In the genomic region with DNA sequence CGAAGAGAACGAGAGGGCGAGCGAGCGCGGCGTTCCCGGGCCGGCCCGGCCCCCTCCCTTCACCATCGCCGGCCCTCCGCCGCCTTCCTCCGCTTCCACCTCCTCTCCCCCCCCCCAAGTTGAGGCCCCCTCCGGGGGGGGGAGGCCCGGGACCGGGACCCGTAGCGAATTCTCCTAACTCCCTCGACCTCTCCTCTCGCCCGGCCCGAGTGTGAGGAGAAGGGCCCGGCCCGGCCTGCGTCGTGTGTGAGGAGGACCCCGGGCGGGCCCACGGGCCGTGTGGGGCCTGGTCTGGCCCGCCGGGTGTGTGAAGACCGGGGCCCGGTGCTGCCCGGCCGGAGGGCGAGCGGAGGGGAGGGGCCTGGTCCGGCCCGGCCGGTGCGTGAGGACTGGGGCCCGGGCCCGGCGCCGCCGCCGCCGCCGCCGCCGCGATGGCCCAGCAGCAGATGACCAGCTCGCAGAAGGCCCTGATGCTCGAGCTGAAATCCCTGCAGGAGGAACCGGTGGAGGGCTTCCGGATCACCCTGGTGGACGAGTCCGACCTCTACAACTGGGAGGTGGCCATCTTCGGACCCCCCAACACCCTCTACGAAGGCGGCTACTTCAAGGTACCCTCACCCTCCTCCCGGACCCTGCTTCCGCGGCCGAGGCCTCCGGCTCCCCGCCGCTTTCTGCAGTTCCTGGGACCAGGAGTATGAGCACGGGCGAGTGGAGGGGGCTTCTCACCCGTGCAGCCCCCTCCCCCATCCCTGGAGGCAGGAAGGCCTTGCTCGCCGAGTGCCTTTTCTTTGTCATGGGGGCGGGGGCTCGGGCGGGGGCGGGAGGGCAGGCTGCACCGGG, we compare ENCODE assay signal across 8 cellular contexts. TPM values are rescaled to one million over a fixed set of nuclear protein-coding genes. Genes with fewer than 3 reads are reported as not detected.
DNase-seq lines count a peak whose midpoint lies in the region; ATAC-seq and TF ChIP-seq lines count a peak whose summit lies in the region.

No MANE protein-coding gene starts in this region.

- intact Hi-C loops in left colon (cut with DNase I, micrococcal nuclease) = no loop called here

- peak; percentile 13 for ATAC-seq in left colon

- peak overlapping the region; percentile 75 for H3K4me3 ChIP-seq in choroid plexus epithelial cell (ENCODE audit: low read depth, low read length)

- DNase-seq in NCI-H1417 (lab: John Stamatoyannopoulos, UW) (peak; percentile 33 to 83 (median 79)), NCI-H1417 treated with DMSO at 0.1 percent for 48 hours (lab: John Stamatoyannopoulos, UW) (no peak), HCEC 1CT (peak; percentile 77), NAMALWA (ENCODE audit: low spot score) (peak; percentile 73), choroid plexus epithelial cell (ENCODE audit: low read depth) (peak; percentile 78), left colon (peak; percentile 54 to 59)
- DNase-seq in activated CD4-positive, alpha-beta T cell treated with anti-CD3 and anti-CD28 coated beads for 24 hours (ENCODE audit: low read depth in 2 of 2) = peak; percentile 22 to 40
- peak; percentile 51 for DNase-seq in stimulated activated CD4-positive, alpha-beta T cell treated with anti-CD3 and anti-CD28 coated beads, Interleukin-1b, Interleukin-23, amount 100 ng/mL, for 48 hours

- peak; percentile 48 for TF ChIP-seq CTCF in choroid plexus epithelial cell (conservative IDR thresholded peaks at IDR 0.05; ENCODE audit: low read depth, low read length)

RNA-seq across cellular contexts. Expression of a gene that starts 0.6 kb away (rescaled TPM):
- 10 to 100 TPM; 34.1 to 40.8 TPM for total RNA-seq in left colon

RNA-seq across cellular contexts. Expression of a gene that starts 22.2 kb away (rescaled TPM):
- 100 to 1,000 TPM; 244 to 310 TPM for total RNA-seq in left colon
